8 cellular contexts compared by ENCODE assay signal in genomic region chr19:46788101-46788967, GRCh38. TPM values are rescaled to one million over a fixed set of nuclear protein-coding genes. Genes with fewer than 3 reads are reported as not detected.
DNase-seq lines count a peak whose midpoint lies in the region; ATAC-seq, FAIRE-seq and TF ChIP-seq lines count a peak whose summit lies in the region.

Gene SLC1A5, minus strand, starts transcription at chr19:46788594. Its CDS starts 629 bp downstream, at chr19:46787965.

- H3K4me3 ChIP-seq in AG04450 (ENCODE audit: low read depth, low read length): peak within 1 kb of the TSS; percentile 94
- peak within 1 kb of the TSS; percentile 77 for H3K4me3 ChIP-seq in bronchial epithelial cell (ENCODE audit: low read depth, low read length)

- no peak for FAIRE-seq in bronchial epithelial cell (lab: Jason Lieb, UNC)

- peaks cover 20% of the 10 kb centered on the region for H3K36me3 Mint-ChIP-seq in WTC11

- H3K27me3 Mint-ChIP-seq in WTC11 (ENCODE audit: low read depth): peaks cover 16% of the 10 kb centered on the region

- POLR2A ChIA-PET in AG04450 (lab: Yijun Ruan, JAX): interaction anchor here (0.5 to 5.0 kb wide), 32 partner anchors 8 to 718 kb away, joined by 3 to 52 read pairs (median 4); partner anchors contain the start of genes AP2S1 and ZC3H4
- POLR2A ChIA-PET in WTC11 (lab: Charles Lee): interaction anchor here (0.6 to 1.9 kb wide), 13 partner anchors 8 to 455 kb away, joined by 3 to 11 read pairs (median 3); partner anchors contain the start of gene AP2S1

- ATAC-seq in HG03196 (IDR thresholded peaks at IDR 0.05; ENCODE audit: unreplicated experiment) (peak; percentile 57), WTC11 (peak; percentile 86)

- TF ChIP-seq CTCF in AG04450 (IDR thresholded peaks at IDR 0.05; ENCODE audit: low read depth, low read length): no peak
- no peak for TF ChIP-seq CTCF in WTC11 (IDR thresholded peaks at IDR 0.05)
- no peak for TF ChIP-seq CTCF in bronchial epithelial cell (IDR thresholded peaks at IDR 0.05; ENCODE audit: insufficient read depth, low read length, severe bottlenecking)

- no peaks in the 10 kb centered on the region for H3K27me3 ChIP-seq in AG04450 (ENCODE audit: control insufficient read depth, insufficient read depth, low read length)
- no peaks in the 10 kb centered on the region for H3K27me3 ChIP-seq in bronchial epithelial cell (ENCODE audit: control insufficient read depth, insufficient read depth, low read length)

- CTCF ChIA-PET in AG04450 (lab: Charles Lee): interaction anchor here (0.7 kb wide), 1 partner anchor 53 kb away, joined by 4 read pairs; no protein-coding TSS in a partner anchor
- CTCF ChIA-PET in WTC11 (lab: Charles Lee): interaction anchor here (0.5 to 2.6 kb wide), 5 partner anchors 32 to 311 kb away, joined by 3 to 22 read pairs (median 3); no protein-coding TSS in a partner anchor

- H3K27ac Mint-ChIP-seq in WTC11: no peak within 1 kb of the TSS

- H3K4me1 Mint-ChIP-seq in WTC11: peaks cover 37% of the 10 kb centered on the region

- TF ChIP-seq POLR2A in GM18951 (IDR thresholded peaks at IDR 0.05; ENCODE audit: extremely low read depth, insufficient read depth, insufficient read length): peak; percentile 100

- peak; percentile 92 for DNase-seq in AG04450 (ENCODE audit: low read depth, low spot score)
- DNase-seq in NCI-H345 treated with DMSO at 0.1 percent for 48 hours (lab: John Stamatoyannopoulos, UW; ENCODE audit: unreplicated experiment): peak; percentile 81
- DNase-seq in WTC11 (ENCODE audit: low spot score): peak; percentile 99
- DNase-seq in bronchial epithelial cell (ENCODE audit: low read depth): peak; percentile 91
- peak; percentile 96 for DNase-seq in iris pigment epithelial cell (ENCODE audit: low read depth)
- DNase-seq in stimulated activated CD4-positive, alpha-beta T cell treated with anti-CD3 and anti-CD28 coated beads, Interleukin-12 subunit alpha, Interleukin-12 subunit beta, amount 100 ng/mL, for 24 hours (ENCODE audit: low read depth in 2 of 2): peak; percentile 98 to 99

- H3K4me3 Mint-ChIP-seq in WTC11: peak within 1 kb of the TSS; percentile 95

- peaks cover 15% of the 10 kb centered on the region for H3K36me3 ChIP-seq in bronchial epithelial cell (ENCODE audit: control insufficient read depth, insufficient read depth, low read length)

- H3K9me3 ChIP-seq in AG04450 (ENCODE audit: control insufficient read depth, insufficient read depth, low read length): no peaks in the 10 kb centered on the region; the same call in 1 of the 2 replicates

- no peaks in the 10 kb centered on the region for H3K9me3 Mint-ChIP-seq in WTC11

- H3K27ac ChIP-seq in AG04450 (ENCODE audit: low read depth, low read length): peak within 1 kb of the TSS; percentile 97

- in situ Hi-C loops in GM18951 (cut with MboI; ENCODE audit: low sequenced_read_pairs, unreplicated experiment): no loop called here

TF ChIP-seq in WTC11, 78 proteins besides CTCF, POLR2A, EP300 and RAD21 (continues in another document):
- TF ChIP-seq, protein P1, sequence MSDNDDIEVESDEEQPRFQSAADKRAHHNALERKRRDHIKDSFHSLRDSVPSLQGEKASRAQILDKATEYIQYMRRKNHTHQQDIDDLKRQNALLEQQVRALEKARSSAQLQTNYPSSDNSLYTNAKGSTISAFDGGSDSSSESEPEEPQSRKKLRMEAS (CRISPR knock-in tag; IDR thresholded peaks at IDR 0.05): peak; percentile 94
- TF ChIP-seq TP53 (CRISPR knock-in tag; IDR thresholded peaks at IDR 0.05) (0 out of 2 replicates have a peak, but pooled peaks have one; percentile 61), ARID4B (CRISPR knock-in tag; IDR thresholded peaks at IDR 0.05; ENCODE audit: borderline replicate concordance) (no peak), NFATC4 (CRISPR knock-in tag; IDR thresholded peaks at IDR 0.05) (no peak), SMAD3 (CRISPR knock-in tag; IDR thresholded peaks at IDR 0.05; ENCODE audit: borderline replicate concordance) (0 out of 2 replicates have a peak, but pooled peaks have one; percentile 16), ZNF219 (CRISPR knock-in tag; IDR thresholded peaks at IDR 0.05; ENCODE audit: borderline replicate concordance) (no peak), OVOL2 (CRISPR knock-in tag; IDR thresholded peaks at IDR 0.05; ENCODE audit: borderline replicate concordance) (no peak), EMX1 (CRISPR knock-in tag; IDR thresholded peaks at IDR 0.05) (0 out of 2 replicates have a peak, but pooled peaks have one; percentile 66), ETV6 (CRISPR knock-in tag; IDR thresholded peaks at IDR 0.05) (peak; percentile 44; the same call in 1 of the 2 replicates), FOXK1 (CRISPR knock-in tag; IDR thresholded peaks at IDR 0.05) (peak; percentile 73; the same call in 1 of the 2 replicates)
- TF ChIP-seq, protein P2, sequence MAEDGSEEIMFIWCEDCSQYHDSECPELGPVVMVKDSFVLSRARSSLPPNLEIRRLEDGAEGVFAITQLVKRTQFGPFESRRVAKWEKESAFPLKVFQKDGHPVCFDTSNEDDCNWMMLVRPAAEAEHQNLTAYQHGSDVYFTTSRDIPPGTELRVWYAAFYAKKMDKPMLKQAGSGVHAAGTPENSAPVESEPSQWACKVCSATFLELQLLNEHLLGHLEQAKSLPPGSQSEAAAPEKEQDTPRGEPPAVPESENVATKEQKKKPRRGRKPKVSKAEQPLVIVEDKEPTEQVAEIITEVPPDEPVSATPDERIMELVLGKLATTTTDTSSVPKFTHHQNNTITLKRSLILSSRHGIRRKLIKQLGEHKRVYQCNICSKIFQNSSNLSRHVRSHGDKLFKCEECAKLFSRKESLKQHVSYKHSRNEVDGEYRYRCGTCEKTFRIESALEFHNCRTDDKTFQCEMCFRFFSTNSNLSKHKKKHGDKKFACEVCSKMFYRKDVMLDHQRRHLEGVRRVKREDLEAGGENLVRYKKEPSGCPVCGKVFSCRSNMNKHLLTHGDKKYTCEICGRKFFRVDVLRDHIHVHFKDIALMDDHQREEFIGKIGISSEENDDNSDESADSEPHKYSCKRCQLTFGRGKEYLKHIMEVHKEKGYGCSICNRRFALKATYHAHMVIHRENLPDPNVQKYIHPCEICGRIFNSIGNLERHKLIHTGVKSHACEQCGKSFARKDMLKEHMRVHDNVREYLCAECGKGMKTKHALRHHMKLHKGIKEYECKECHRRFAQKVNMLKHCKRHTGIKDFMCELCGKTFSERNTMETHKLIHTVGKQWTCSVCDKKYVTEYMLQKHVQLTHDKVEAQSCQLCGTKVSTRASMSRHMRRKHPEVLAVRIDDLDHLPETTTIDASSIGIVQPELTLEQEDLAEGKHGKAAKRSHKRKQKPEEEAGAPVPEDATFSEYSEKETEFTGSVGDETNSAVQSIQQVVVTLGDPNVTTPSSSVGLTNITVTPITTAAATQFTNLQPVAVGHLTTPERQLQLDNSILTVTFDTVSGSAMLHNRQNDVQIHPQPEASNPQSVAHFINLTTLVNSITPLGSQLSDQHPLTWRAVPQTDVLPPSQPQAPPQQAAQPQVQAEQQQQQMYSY (CRISPR knock-in tag; IDR thresholded peaks at IDR 0.05): no peak
- TF ChIP-seq, protein P3, sequence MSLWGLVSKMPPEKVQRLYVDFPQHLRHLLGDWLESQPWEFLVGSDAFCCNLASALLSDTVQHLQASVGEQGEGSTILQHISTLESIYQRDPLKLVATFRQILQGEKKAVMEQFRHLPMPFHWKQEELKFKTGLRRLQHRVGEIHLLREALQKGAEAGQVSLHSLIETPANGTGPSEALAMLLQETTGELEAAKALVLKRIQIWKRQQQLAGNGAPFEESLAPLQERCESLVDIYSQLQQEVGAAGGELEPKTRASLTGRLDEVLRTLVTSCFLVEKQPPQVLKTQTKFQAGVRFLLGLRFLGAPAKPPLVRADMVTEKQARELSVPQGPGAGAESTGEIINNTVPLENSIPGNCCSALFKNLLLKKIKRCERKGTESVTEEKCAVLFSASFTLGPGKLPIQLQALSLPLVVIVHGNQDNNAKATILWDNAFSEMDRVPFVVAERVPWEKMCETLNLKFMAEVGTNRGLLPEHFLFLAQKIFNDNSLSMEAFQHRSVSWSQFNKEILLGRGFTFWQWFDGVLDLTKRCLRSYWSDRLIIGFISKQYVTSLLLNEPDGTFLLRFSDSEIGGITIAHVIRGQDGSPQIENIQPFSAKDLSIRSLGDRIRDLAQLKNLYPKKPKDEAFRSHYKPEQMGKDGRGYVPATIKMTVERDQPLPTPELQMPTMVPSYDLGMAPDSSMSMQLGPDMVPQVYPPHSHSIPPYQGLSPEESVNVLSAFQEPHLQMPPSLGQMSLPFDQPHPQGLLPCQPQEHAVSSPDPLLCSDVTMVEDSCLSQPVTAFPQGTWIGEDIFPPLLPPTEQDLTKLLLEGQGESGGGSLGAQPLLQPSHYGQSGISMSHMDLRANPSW (CRISPR knock-in tag; conservative IDR thresholded peaks at IDR 0.05; ENCODE audit: low read depth): no peak

RNA-seq across cellular contexts. Expression of gene SLC1A5, which starts in this region (rescaled TPM):
- polyA plus RNA-seq in AG04450 (2011; rRNA removed): 314 and 342 TPM in 2 replicates
- 284 and 361 TPM in 2 replicates for polyA minus RNA-seq in AG04450 (2011; rRNA and poly(A)+ RNA removed)
- total RNA-seq in WTC11 (2021): 173 to 239 TPM (median 187 TPM) in 3 replicates
- total RNA-seq in bronchial epithelial cell: 236 and 266 TPM in 2 replicates

Comparison
In these comparisons a context has a peak if more than half of its experiments do, and no peak if none do; other contexts are left out.
1. Peak in every context shown above with its lines: DNase-seq, ATAC-seq, H3K4me3 ChIP-seq and H3K27ac ChIP-seq.